Comparison of ENCODE assay signal across 20 cellular contexts in genomic region chr14:74983343-74983742, GRCh38. TPM values are rescaled to one million over a fixed set of nuclear protein-coding genes. Genes with fewer than 3 reads are reported as not detected.
DNase-seq lines count a peak whose midpoint lies in the region; ATAC-seq, FAIRE-seq and TF ChIP-seq lines count a peak whose summit lies in the region.
"Had no signal": no experiment of that assay in that cellular context is flagged by ENCODE, and none has a peak within 500 bp of the region (broad histone marks: within the 10 kb centered on the region; RNA-seq: fewer than 3 reads in every experiment).

No MANE protein-coding gene starts in this region.

- no peaks in the 10 kb centered on the region for H4K20me1 ChIP-seq in GM23338 (replicated peaks; ENCODE audit: insufficient read depth)

- H3K4me1 Mint-ChIP-seq in activated T-helper 17 cell treated with anti-CD3 and anti-CD28 coated beads, Interleukin-2, amount 50 U/mL, for 72 hours, result no peaks in the 10 kb centered on the region
- peaks cover 39% of the 10 kb centered on the region for H3K4me1 Mint-ChIP-seq in GM23338
- H3K4me1 Mint-ChIP-seq: B cell had no signal

- no peaks in the 10 kb centered on the region for H3K9me2 ChIP-seq in GM23338 (ENCODE audit: insufficient read depth)

- no peaks in the 10 kb centered on the region for H3K36me3 Mint-ChIP-seq in activated T-helper 17 cell treated with anti-CD3 and anti-CD28 coated beads, Interleukin-2, amount 50 U/mL, for 72 hours (ENCODE audit: low read depth)
- H3K36me3 Mint-ChIP-seq in GM23338 (ENCODE audit: low read depth), result no peaks in the 10 kb centered on the region

- no peak for DNase-seq in HTR-8/SVneo (ENCODE audit: insufficient read length, low spot score)
- peak; percentile 10 for DNase-seq in stimulated activated CD8-positive, alpha-beta memory T cell treated with anti-CD3 and anti-CD28 coated beads, Interleukin-4, amount 100 ng/mL, for 48 hours
- no peak for DNase-seq in effector memory CD4-positive, alpha-beta T cell
- DNase-seq in GM23338 (ENCODE audit: low spot score), result no peak
- DNase-seq: ACHN; CD4-positive, alpha-beta T cell; DND-41; GM23248; KG1; MM.1S; NCI-H1105; NCI-H1694 treated with DMSO at 0.1 percent for 48 hours; NCI-H446; NCI-H748 treated with DMSO at 0.1 percent for 48 hours; SJCRH30 had no signal

- peak overlapping the region; percentile 5 for H3K27ac Mint-ChIP-seq in activated T-helper 17 cell treated with anti-CD3 and anti-CD28 coated beads, Interleukin-2, amount 50 U/mL, for 72 hours
- no peak overlapping the region for H3K27ac Mint-ChIP-seq in GM23338
- H3K27ac Mint-ChIP-seq: B cell; CD4-positive, alpha-beta T cell had no signal

- peaks cover 8% of the 10 kb centered on the region; the same call in 1 of the 2 replicates for H3F3A ChIP-seq in GM23338 (replicated peaks; ENCODE audit: low read depth)

- FAIRE-seq in HTR-8/SVneo (lab: Jason Lieb, UNC), result peak; percentile 76
- FAIRE-seq: RCC 7860 had no signal

- no peak overlapping the region for H3K4me3 Mint-ChIP-seq in activated T-helper 17 cell treated with anti-CD3 and anti-CD28 coated beads, Interleukin-2, amount 50 U/mL, for 72 hours
- no peak overlapping the region for H3K4me3 Mint-ChIP-seq in GM23338
- H3K4me3 Mint-ChIP-seq: B cell; CD4-positive, alpha-beta T cell had no signal

- no peaks in the 10 kb centered on the region for H3K27me3 Mint-ChIP-seq in activated T-helper 17 cell treated with anti-CD3 and anti-CD28 coated beads, Interleukin-2, amount 50 U/mL, for 72 hours
- H3K27me3 Mint-ChIP-seq in GM23338 (ENCODE audit: insufficient read depth, low read depth, poor library complexity), result peaks cover 12% of the 10 kb centered on the region
- H3K27me3 Mint-ChIP-seq: B cell; CD4-positive, alpha-beta T cell had no signal

- no peak for TF ChIP-seq CTCF in GM23338 (conservative IDR thresholded peaks at IDR 0.05; ENCODE audit: low read depth in 2 of 2)

- H3K4me2 ChIP-seq in GM23338, result no peak overlapping the region

- no peaks in the 10 kb centered on the region for H3K79me2 ChIP-seq in GM23338 (replicated peaks; ENCODE audit: insufficient read depth)

- no peaks in the 10 kb centered on the region for H3K36me3 ChIP-seq in esophagus (ENCODE audit: control insufficient read depth in 2 of 2, insufficient read depth in 2 of 2, low read length in 1 of 2)
- no peaks in the 10 kb centered on the region for H3K36me3 ChIP-seq in effector memory CD4-positive, alpha-beta T cell (ENCODE audit: control insufficient read depth, insufficient read depth, low read length)
- no peaks in the 10 kb centered on the region for H3K36me3 ChIP-seq in GM23338 (ENCODE audit: insufficient read depth)
- H3K36me3 ChIP-seq: SJCRH30 had no signal

- H3K27me3 ChIP-seq in esophagus (ENCODE audit: control insufficient read depth in 1 of 2, insufficient read depth in 2 of 2, low read length in 2 of 2), result no peaks in the 10 kb centered on the region
- no peaks in the 10 kb centered on the region for H3K27me3 ChIP-seq in effector memory CD4-positive, alpha-beta T cell (replicated peaks; ENCODE audit: control insufficient read depth, insufficient read depth, low read length, poor library complexity, severe bottlenecking)
- no peaks in the 10 kb centered on the region for H3K27me3 ChIP-seq in GM23338 (ENCODE audit: insufficient read depth)
- H3K27me3 ChIP-seq: SJCRH30 had no signal

- no peaks in the 10 kb centered on the region for H3K9me3 Mint-ChIP-seq in activated T-helper 17 cell treated with anti-CD3 and anti-CD28 coated beads, Interleukin-2, amount 50 U/mL, for 72 hours
- no peaks in the 10 kb centered on the region; the same call in 2 of the 3 replicates for H3K9me3 Mint-ChIP-seq in GM23338
- H3K9me3 Mint-ChIP-seq: CD4-positive, alpha-beta T cell had no signal

- ATAC-seq in activated T-helper 17 cell treated with anti-CD3 and anti-CD28 coated beads, Interleukin-2, amount 50 U/mL, for 72 hours (replicated peaks), result no peak
- ATAC-seq in GM23338 (no peak), HG02970 (IDR thresholded peaks at IDR 0.05; ENCODE audit: low FRiP score, unreplicated experiment) (no peak)

- H3K4me1 ChIP-seq in esophagus (ENCODE audit: control insufficient read depth in 2 of 2, insufficient read depth in 2 of 2, low read length in 1 of 2) (peaks cover 7 to 9% of the 10 kb centered on the region in 2 donors), GM23338 (ENCODE audit: insufficient read depth) (peaks cover 30% of the 10 kb centered on the region)
- H3K4me1 ChIP-seq in effector memory CD4-positive, alpha-beta T cell (ENCODE audit: control insufficient read depth, insufficient read depth, low read length, poor library complexity, severe bottlenecking), result no peaks in the 10 kb centered on the region

- H3K27ac ChIP-seq in esophagus (ENCODE audit: low read depth in 2 of 2, low read length in 1 of 2) (peak overlapping the region; percentile 60 to 76), GM23338 (ENCODE audit: low read depth) (no peak overlapping the region)
- no peak overlapping the region for H3K27ac ChIP-seq in effector memory CD4-positive, alpha-beta T cell (ENCODE audit: insufficient read depth, low read length, poor library complexity, severe bottlenecking)
- H3K27ac ChIP-seq: GM23248, SJCRH30 had no signal

- WGBS in esophagus, 2 donors, result 53 to 67% methylated on average over 1 of the region's 1 CpG

- H3K9me3 ChIP-seq in esophagus (ENCODE audit: control insufficient read depth in 2 of 2, insufficient read depth in 1 of 2, low read depth in 1 of 2, low read length in 1 of 2), result no peaks in the 10 kb centered on the region
- no peaks in the 10 kb centered on the region for H3K9me3 ChIP-seq in effector memory CD4-positive, alpha-beta T cell (ENCODE audit: control insufficient read depth, low read length)
- H3K9me3 ChIP-seq: SJCRH30 had no signal

- H3K4me3 ChIP-seq in esophagus (ENCODE audit: low read depth in 1 of 2, low read length in 2 of 2), result no peak overlapping the region
- H3K4me3 ChIP-seq in effector memory CD4-positive, alpha-beta T cell (ENCODE audit: insufficient read depth, low read depth, low read length, poor library complexity, severe bottlenecking), result no peak overlapping the region
- no peak overlapping the region for H3K4me3 ChIP-seq in GM23338
- H3K4me3 ChIP-seq: GM23248, SJCRH30 had no signal

- H2AFZ ChIP-seq in GM23338, result no peak overlapping the region
- H2AFZ ChIP-seq: GM23248 had no signal

TF ChIP-seq in GM23338, 12 proteins besides CTCF, POLR2A, EP300 and RAD21:
- no peak for TF ChIP-seq ETS1 (IDR thresholded peaks at IDR 0.05)
- TF ChIP-seq EZH2phosphoT487 (IDR thresholded peaks at IDR 0.05; ENCODE audit: unreplicated experiment), result no peak
- TF ChIP-seq STAT1 (IDR thresholded peaks at IDR 0.05; ENCODE audit: unreplicated experiment), result no peak
- TF ChIP-seq NANOG (IDR thresholded peaks at IDR 0.05; ENCODE audit: borderline replicate concordance), result no peak
- TF ChIP-seq ZNF331 (CRISPR knock-in tag; IDR thresholded peaks at IDR 0.05; ENCODE audit: low read depth), result no peak
- TF ChIP-seq EZH2 (IDR thresholded peaks at IDR 0.05; ENCODE audit: low read depth, unreplicated experiment), result no peak
- TF ChIP-seq, protein P1, sequence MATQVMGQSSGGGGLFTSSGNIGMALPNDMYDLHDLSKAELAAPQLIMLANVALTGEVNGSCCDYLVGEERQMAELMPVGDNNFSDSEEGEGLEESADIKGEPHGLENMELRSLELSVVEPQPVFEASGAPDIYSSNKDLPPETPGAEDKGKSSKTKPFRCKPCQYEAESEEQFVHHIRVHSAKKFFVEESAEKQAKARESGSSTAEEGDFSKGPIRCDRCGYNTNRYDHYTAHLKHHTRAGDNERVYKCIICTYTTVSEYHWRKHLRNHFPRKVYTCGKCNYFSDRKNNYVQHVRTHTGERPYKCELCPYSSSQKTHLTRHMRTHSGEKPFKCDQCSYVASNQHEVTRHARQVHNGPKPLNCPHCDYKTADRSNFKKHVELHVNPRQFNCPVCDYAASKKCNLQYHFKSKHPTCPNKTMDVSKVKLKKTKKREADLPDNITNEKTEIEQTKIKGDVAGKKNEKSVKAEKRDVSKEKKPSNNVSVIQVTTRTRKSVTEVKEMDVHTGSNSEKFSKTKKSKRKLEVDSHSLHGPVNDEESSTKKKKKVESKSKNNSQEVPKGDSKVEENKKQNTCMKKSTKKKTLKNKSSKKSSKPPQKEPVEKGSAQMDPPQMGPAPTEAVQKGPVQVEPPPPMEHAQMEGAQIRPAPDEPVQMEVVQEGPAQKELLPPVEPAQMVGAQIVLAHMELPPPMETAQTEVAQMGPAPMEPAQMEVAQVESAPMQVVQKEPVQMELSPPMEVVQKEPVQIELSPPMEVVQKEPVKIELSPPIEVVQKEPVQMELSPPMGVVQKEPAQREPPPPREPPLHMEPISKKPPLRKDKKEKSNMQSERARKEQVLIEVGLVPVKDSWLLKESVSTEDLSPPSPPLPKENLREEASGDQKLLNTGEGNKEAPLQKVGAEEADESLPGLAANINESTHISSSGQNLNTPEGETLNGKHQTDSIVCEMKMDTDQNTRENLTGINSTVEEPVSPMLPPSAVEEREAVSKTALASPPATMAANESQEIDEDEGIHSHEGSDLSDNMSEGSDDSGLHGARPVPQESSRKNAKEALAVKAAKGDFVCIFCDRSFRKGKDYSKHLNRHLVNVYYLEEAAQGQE (IDR thresholded peaks at IDR 0.05; ENCODE audit: unreplicated experiment), result no peak

RNA-seq across cellular contexts. Expression of gene EIF2B2, which starts 19.4 kb away (rescaled TPM):
- 10 to 100 TPM; 27.4 to 44.3 TPM for total RNA-seq in activated T-helper 17 cell treated with anti-CD3 and anti-CD28 coated beads, Interleukin-2, amount 50 U/mL, for 72 hours
- 10 to 100 TPM; 13.3 to 42.9 TPM for polyA plus RNA-seq in esophagus
- 39.2 and 41.4 TPM in 2 replicates for total RNA-seq in GM23338 (2014; rRNA removed; shearing (Covaris generic))
- polyA plus RNA-seq in GM23338 (2016; fragmentation: Nextera tagmentation; extraction: Ambion mirVana), result 36.4 and 40.5 TPM in 2 replicates

RNA-seq across cellular contexts. Expression of gene PGF, which starts 27.9 kb away (rescaled TPM):
- total RNA-seq in activated T-helper 17 cell treated with anti-CD3 and anti-CD28 coated beads, Interleukin-2, amount 50 U/mL, for 72 hours, result under 1 TPM; 0.40 to 0.48 TPM
- polyA plus RNA-seq in esophagus (1 to 10 TPM; 2.4 to 2.5 TPM), GM23338 (2016; fragmentation: Nextera tagmentation; extraction: Ambion mirVana) (2.9 and 5.1 TPM in 2 replicates)
- total RNA-seq in GM23338 (2014; rRNA removed; shearing (Covaris generic)), result 6.3 and 9.5 TPM in 2 replicates

Comparison
In these comparisons a context has a peak if more than half of its experiments do, and no peak if none do; other contexts are left out.
1. H3K27ac ChIP-seq: peak in esophagus (2 of 2); none in effector memory CD4-positive, alpha-beta T cell (single experiment) and GM23338 (single experiment).